ENCODE assay signal across 8 cellular contexts in genomic region chr17:28948342-28948741, GRCh38. TPM values are rescaled to one million over a fixed set of nuclear protein-coding genes. Genes with fewer than 3 reads are reported as not detected.
DNase-seq lines count a peak whose midpoint lies in the region; ATAC-seq and TF ChIP-seq lines count a peak whose summit lies in the region.

No MANE protein-coding gene starts in this region.

- H3K4me3 Mint-ChIP-seq in activated CD8-positive, alpha-beta memory T cell treated with anti-CD3 and anti-CD28 coated beads, Interleukin-2, amount 10 ng/mL, durations not matched to agents 7 days and 5 days, result peak overlapping the region; percentile 94

- H3K4me1 Mint-ChIP-seq in activated CD8-positive, alpha-beta memory T cell treated with anti-CD3 and anti-CD28 coated beads, Interleukin-2, amount 10 ng/mL, durations not matched to agents 7 days and 5 days, result peaks cover 48% of the 10 kb centered on the region

- H3K9me3 Mint-ChIP-seq in activated CD8-positive, alpha-beta memory T cell treated with anti-CD3 and anti-CD28 coated beads, Interleukin-2, amount 10 ng/mL, durations not matched to agents 7 days and 5 days (ENCODE audit: low read depth), result no peaks in the 10 kb centered on the region

- TF ChIP-seq CTCF in liver (IDR thresholded peaks at IDR 0.05; ENCODE audit: low read depth, low read length, missing input control), result no peak
- TF ChIP-seq CTCF in tibial artery (IDR thresholded peaks at IDR 0.05), result no peak
- no peak for TF ChIP-seq CTCF in GM10266 (IDR thresholded peaks at IDR 0.05; ENCODE audit: control insufficient read depth, insufficient read depth, low read depth, missing control alignments)

- H3K9me3 ChIP-seq in liver (ENCODE audit: control insufficient read depth in 4 of 4, low read length in 3 of 4) (no peaks in the 10 kb centered on the region), tibial artery (no peaks in the 10 kb centered on the region)

- H3K36me3 ChIP-seq in liver (ENCODE audit: control insufficient read depth in 4 of 4, insufficient read depth in 3 of 4, low read depth in 1 of 4, low read length in 3 of 4), result peaks cover 0 to 3% (median 1%) of the 10 kb centered on the region in 4 donors
- H3K36me3 ChIP-seq in tibial artery, result no peaks in the 10 kb centered on the region

- H3K4me3 ChIP-seq in liver (ENCODE audit: low read depth in 1 of 3, low read length in 3 of 3) (peak overlapping the region in 2 of 3 donors; percentile 94), tibial artery (peak overlapping the region; percentile 67 to 98)

- no peaks in the 10 kb centered on the region for H3K27me3 ChIP-seq in liver (ENCODE audit: control insufficient read depth in 4 of 4, insufficient read depth in 4 of 4, low read length in 3 of 4)
- no peaks in the 10 kb centered on the region for H3K27me3 ChIP-seq in tibial artery

- H3K27ac Mint-ChIP-seq in activated CD8-positive, alpha-beta memory T cell treated with anti-CD3 and anti-CD28 coated beads, Interleukin-2, amount 10 ng/mL, durations not matched to agents 7 days and 5 days, result peak overlapping the region; percentile 95

- CTCF ChIA-PET in activated CD8-positive, alpha-beta memory T cell treated with anti-CD3 and anti-CD28 coated beads, Interleukin-2, amount 10 ng/mL, durations not matched to agents 7 days and 5 days (lab: Charles Lee), result interaction anchor here (1.0 to 9.1 kb wide), 9 partner anchors 17 to 221 kb away, joined by 3 to 112 read pairs (median 6); partner anchors contain the start of genes DHRS13, FLOT2, NEK8 and TLCD1

- WGBS in liver, result 37% methylated on average over 4 of the region's 4 CpGs

- H3K4me1 ChIP-seq in liver (ENCODE audit: control insufficient read depth in 4 of 4, insufficient read depth in 4 of 4, low read length in 3 of 4) (peaks cover 3 to 28% (median 23%) of the 10 kb centered on the region in 4 donors), tibial artery (peaks cover 0 to 56% (median 43%) of the 10 kb centered on the region in 4 donors)

- intact Hi-C loops in tibial artery (cut with DNase I; ENCODE audit: low total_unique reads), result no loop called here

- H3K27me3 Mint-ChIP-seq in activated CD8-positive, alpha-beta memory T cell treated with anti-CD3 and anti-CD28 coated beads, Interleukin-2, amount 10 ng/mL, durations not matched to agents 7 days and 5 days, result no peaks in the 10 kb centered on the region

- ATAC-seq in activated CD8-positive, alpha-beta memory T cell treated with anti-CD3 and anti-CD28 coated beads, Interleukin-2, amount 10 ng/mL, durations not matched to agents 7 days and 5 days, result no peak
- no peak for ATAC-seq in HG03342 (IDR thresholded peaks at IDR 0.05; ENCODE audit: unreplicated experiment)

- peaks cover 44% of the 10 kb centered on the region for H3K36me3 Mint-ChIP-seq in activated CD8-positive, alpha-beta memory T cell treated with anti-CD3 and anti-CD28 coated beads, Interleukin-2, amount 10 ng/mL, durations not matched to agents 7 days and 5 days

- H3K27ac ChIP-seq in angular gyrus (ENCODE audit: low read depth, low read length) (peak overlapping the region; percentile 93), liver (ENCODE audit: low read depth in 1 of 2, low read length in 2 of 2) (peak overlapping the region; percentile 87 to 88), tibial artery (peak overlapping the region; percentile 86 to 98)

- peak overlapping the region; percentile 30 to 78 for H3K9ac ChIP-seq in liver (ENCODE audit: low read depth in 1 of 2, low read length in 2 of 2)

- no peak for DNase-seq in activated CD8-positive, alpha-beta memory T cell treated with anti-CD3 and anti-CD28 coated beads, Interleukin-2, amount 10 ng/mL, durations not matched to agents 7 days and 5 days
- DNase-seq in activated CD8-positive, alpha-beta memory T cell treated with anti-CD3 and anti-CD28 coated beads for 24 hours, result no peak
- DNase-seq in tibial artery (no peak), NCI-H526 (lab: John Stamatoyannopoulos, UW) (no peak), GM10266 (ENCODE audit: extremely low spot score) (no peak)

- no peak for TF ChIP-seq RAD21 in liver (IDR thresholded peaks at IDR 0.05)

TF ChIP-seq in liver, 16 proteins besides CTCF, POLR2A, EP300 and RAD21:
- TF ChIP-seq YY1 (IDR thresholded peaks at IDR 0.05) (no peak), ZBTB33 (IDR thresholded peaks at IDR 0.05) (no peak), FOXA1 (IDR thresholded peaks at IDR 0.05) (no peak), NR2F2 (IDR thresholded peaks at IDR 0.05) (no peak), SP1 (IDR thresholded peaks at IDR 0.05) (no peak), EGR1 (IDR thresholded peaks at IDR 0.05; ENCODE audit: low read depth in 2 of 2) (no peak), JUND (IDR thresholded peaks at IDR 0.05) (no peak), HNF4G (IDR thresholded peaks at IDR 0.05) (no peak), FOXA2 (IDR thresholded peaks at IDR 0.05) (no peak), RXRA (IDR thresholded peaks at IDR 0.05) (no peak), HNF4A (conservative IDR thresholded peaks at IDR 0.05) (no peak), GABPA (IDR thresholded peaks at IDR 0.05 in 1 of 2, conservative IDR thresholded peaks at IDR 0.05 in 1 of 2) (no peak), ATF3 (IDR thresholded peaks at IDR 0.05) (no peak), TAF1 (conservative IDR thresholded peaks at IDR 0.05) (no peak), MAX (IDR thresholded peaks at IDR 0.05) (no peak)
- TF ChIP-seq, protein P1, sequence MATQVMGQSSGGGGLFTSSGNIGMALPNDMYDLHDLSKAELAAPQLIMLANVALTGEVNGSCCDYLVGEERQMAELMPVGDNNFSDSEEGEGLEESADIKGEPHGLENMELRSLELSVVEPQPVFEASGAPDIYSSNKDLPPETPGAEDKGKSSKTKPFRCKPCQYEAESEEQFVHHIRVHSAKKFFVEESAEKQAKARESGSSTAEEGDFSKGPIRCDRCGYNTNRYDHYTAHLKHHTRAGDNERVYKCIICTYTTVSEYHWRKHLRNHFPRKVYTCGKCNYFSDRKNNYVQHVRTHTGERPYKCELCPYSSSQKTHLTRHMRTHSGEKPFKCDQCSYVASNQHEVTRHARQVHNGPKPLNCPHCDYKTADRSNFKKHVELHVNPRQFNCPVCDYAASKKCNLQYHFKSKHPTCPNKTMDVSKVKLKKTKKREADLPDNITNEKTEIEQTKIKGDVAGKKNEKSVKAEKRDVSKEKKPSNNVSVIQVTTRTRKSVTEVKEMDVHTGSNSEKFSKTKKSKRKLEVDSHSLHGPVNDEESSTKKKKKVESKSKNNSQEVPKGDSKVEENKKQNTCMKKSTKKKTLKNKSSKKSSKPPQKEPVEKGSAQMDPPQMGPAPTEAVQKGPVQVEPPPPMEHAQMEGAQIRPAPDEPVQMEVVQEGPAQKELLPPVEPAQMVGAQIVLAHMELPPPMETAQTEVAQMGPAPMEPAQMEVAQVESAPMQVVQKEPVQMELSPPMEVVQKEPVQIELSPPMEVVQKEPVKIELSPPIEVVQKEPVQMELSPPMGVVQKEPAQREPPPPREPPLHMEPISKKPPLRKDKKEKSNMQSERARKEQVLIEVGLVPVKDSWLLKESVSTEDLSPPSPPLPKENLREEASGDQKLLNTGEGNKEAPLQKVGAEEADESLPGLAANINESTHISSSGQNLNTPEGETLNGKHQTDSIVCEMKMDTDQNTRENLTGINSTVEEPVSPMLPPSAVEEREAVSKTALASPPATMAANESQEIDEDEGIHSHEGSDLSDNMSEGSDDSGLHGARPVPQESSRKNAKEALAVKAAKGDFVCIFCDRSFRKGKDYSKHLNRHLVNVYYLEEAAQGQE (IDR thresholded peaks at IDR 0.05), result no peak

RNA-seq across cellular contexts. Expression of gene PHF12, which starts 3.0 kb away (rescaled TPM):
- 10 to 100 TPM; 79.5 to 85.8 TPM for total RNA-seq in activated CD8-positive, alpha-beta memory T cell treated with anti-CD3 and anti-CD28 coated beads, Interleukin-2, amount 10 ng/mL, durations not matched to agents 7 days and 5 days
- total RNA-seq in liver, result 10 to 100 TPM; 15.5 to 21.3 TPM
- polyA plus RNA-seq in liver, result 1 to 10 TPM; 4.3 to 7.9 TPM

RNA-seq across cellular contexts. Expression of gene DHRS13, which starts 45.5 kb away (rescaled TPM):
- total RNA-seq in activated CD8-positive, alpha-beta memory T cell treated with anti-CD3 and anti-CD28 coated beads, Interleukin-2, amount 10 ng/mL, durations not matched to agents 7 days and 5 days, result 10 to 100 TPM; 23.1 to 25.9 TPM
- total RNA-seq in liver, result 10 to 100 TPM in 1 of 2 donors, 1 to 10 TPM in 1; 9.7 to 91.6 TPM
- polyA plus RNA-seq in liver, result 10 to 100 TPM in 1 of 2 donors, 1 to 10 TPM in 1; 5.0 to 12.3 TPM

RNA-seq across cellular contexts. Expression of gene FLOT2, which starts 50.8 kb away (rescaled TPM):
- total RNA-seq in activated CD8-positive, alpha-beta memory T cell treated with anti-CD3 and anti-CD28 coated beads, Interleukin-2, amount 10 ng/mL, durations not matched to agents 7 days and 5 days, result 100 to 1,000 TPM; 143 to 191 TPM
- 10 to 100 TPM; 67.7 to 71.0 TPM for total RNA-seq in liver
- 100 to 1,000 TPM in 1 of 2 donors, 10 to 100 TPM in 1; 61.6 to 100 TPM for polyA plus RNA-seq in liver

RNA-seq across cellular contexts. Expression of gene SEZ6, which starts 57.5 kb away (rescaled TPM):
- total RNA-seq in activated CD8-positive, alpha-beta memory T cell treated with anti-CD3 and anti-CD28 coated beads, Interleukin-2, amount 10 ng/mL, durations not matched to agents 7 days and 5 days, result not detected
- not detected for total RNA-seq in liver
- under 1 TPM in 1 of 2 donors, not detected in 1; 0.39 TPM for polyA plus RNA-seq in liver
